In genomic region chr2:108691447-108691846, GRCh38 we compare ENCODE assay signal across 23 cellular contexts. TPM values are rescaled to one million over a fixed set of nuclear protein-coding genes. Genes with fewer than 3 reads are reported as not detected.
DNase-seq lines count a peak whose midpoint lies in the region; ATAC-seq and TF ChIP-seq lines count a peak whose summit lies in the region.
"Had no signal": no experiment of that assay in that cellular context is flagged by ENCODE, and none has a peak within 500 bp of the region (broad histone marks: within the 10 kb centered on the region; RNA-seq: fewer than 3 reads in every experiment).

No MANE protein-coding gene starts in this region.

- WGBS in right lobe of liver (ENCODE audit: insufficient coverage, low coverage, low lambda C conversion rate, missing lambda C conversion rate): 35% methylated on average over 4 of the region's 7 CpGs

- H3K4me3 ChIP-seq in right lobe of liver (no peak overlapping the region), WERI-Rb-1 (ENCODE audit: low read depth, low read length) (no peak overlapping the region)
- H3K4me3 ChIP-seq: A549; BLaER1 treated with 17β-estradiol and CSF1 and Interleukin-3, amounts not matched to agents 10 nM and 100 nM; GM12878 had no signal

- H3K4me1 ChIP-seq in right lobe of liver: peaks cover 0 to 11% (median 0%) of the 10 kb centered on the region in 4 donors
- H3K4me1 ChIP-seq: A549; BLaER1 treated with 17β-estradiol and CSF1 and Interleukin-3, amounts not matched to agents 10 nM and 100 nM had no signal

- H3K36me3 ChIP-seq in right lobe of liver (no peaks in the 10 kb centered on the region), WERI-Rb-1 (no peaks in the 10 kb centered on the region)

- no peaks in the 10 kb centered on the region for H3K27me3 ChIP-seq in right lobe of liver
- H3K27me3 ChIP-seq in WERI-Rb-1 (ENCODE audit: insufficient read depth, low read depth, severe bottlenecking): no peaks in the 10 kb centered on the region
- H3K27me3 ChIP-seq: BLaER1 treated with 17β-estradiol and CSF1 and Interleukin-3, amounts not matched to agents 10 nM and 100 nM had no signal

- ATAC-seq in right lobe of liver: peak; percentile 34 to 66 (median 49)
- no peak for ATAC-seq in GM18520 (IDR thresholded peaks at IDR 0.05; ENCODE audit: unreplicated experiment)
- ATAC-seq: A549, GM12878 had no signal

- intact Hi-C loops in right lobe of liver (cut with DNase I): no loop called here

- peak in 2 of 3 donors; percentile 25 to 53 for DNase-seq in right lobe of liver
- no peak for DNase-seq in medulla oblongata (ENCODE audit: extremely low spot score)
- DNase-seq in WERI-Rb-1: no peak
- no peak for DNase-seq in iPS-NIHi11 (ENCODE audit: low spot score)
- DNase-seq: AML-193; CD4-positive, alpha-beta memory T cell; CD4-positive, CD25-positive, alpha-beta regulatory T cell; CD8-positive, alpha-beta memory T cell; COR-L47; DMS 273 treated with DMSO at 0.1 percent for 48 hours; DMS153; DMS53; DMS79; DND-41; EL; GDM1 had no signal

- no peak for TF ChIP-seq POLR2A in right lobe of liver (IDR thresholded peaks at IDR 0.05)

- TF ChIP-seq CTCF in 22Rv1 (IDR thresholded peaks at IDR 0.05) (no peak), C4-2B (conservative IDR thresholded peaks at IDR 0.05) (no peak), VCaP (conservative IDR thresholded peaks at IDR 0.05) (no peak), right lobe of liver (IDR thresholded peaks at IDR 0.05) (no peak), WERI-Rb-1 (IDR thresholded peaks at IDR 0.05; ENCODE audit: low read depth, low read length) (no peak)

- H3K27ac ChIP-seq in 22Rv1 (peak overlapping the region; percentile 35), C4-2B (peak overlapping the region; percentile 64), VCaP (peak overlapping the region; percentile 66), right lobe of liver (no peak overlapping the region), WERI-Rb-1 (no peak overlapping the region)
- H3K27ac ChIP-seq: A549; BLaER1 treated with 17β-estradiol and CSF1 and Interleukin-3, amounts not matched to agents 10 nM and 100 nM had no signal

- H3K9me3 ChIP-seq in right lobe of liver (no peaks in the 10 kb centered on the region), WERI-Rb-1 (ENCODE audit: severe bottlenecking) (no peaks in the 10 kb centered on the region)
- H3K9me3 ChIP-seq: A549; BLaER1 treated with 17β-estradiol and CSF1 and Interleukin-3, amounts not matched to agents 10 nM and 100 nM had no signal

RNA-seq across cellular contexts. Expression of gene RANBP2, which starts 27.8 kb away (rescaled TPM):
- total RNA-seq in right lobe of liver: 10 to 100 TPM; 31.9 to 41.5 (median 36.1) TPM

Comparison
In these comparisons a context has a peak if more than half of its experiments do, and no peak if none do; other contexts are left out.
1. H3K27ac ChIP-seq: peak in 22Rv1 (single experiment), C4-2B (single experiment) and VCaP (single experiment); none in right lobe of liver (0 of 3) and WERI-Rb-1 (single experiment).
2. DNase-seq: peak in right lobe of liver (2 of 3); none in medulla oblongata (single experiment), WERI-Rb-1 (single experiment) and iPS-NIHi11 (single experiment).